8 cellular contexts compared by ENCODE assay signal in the genomic region with DNA sequence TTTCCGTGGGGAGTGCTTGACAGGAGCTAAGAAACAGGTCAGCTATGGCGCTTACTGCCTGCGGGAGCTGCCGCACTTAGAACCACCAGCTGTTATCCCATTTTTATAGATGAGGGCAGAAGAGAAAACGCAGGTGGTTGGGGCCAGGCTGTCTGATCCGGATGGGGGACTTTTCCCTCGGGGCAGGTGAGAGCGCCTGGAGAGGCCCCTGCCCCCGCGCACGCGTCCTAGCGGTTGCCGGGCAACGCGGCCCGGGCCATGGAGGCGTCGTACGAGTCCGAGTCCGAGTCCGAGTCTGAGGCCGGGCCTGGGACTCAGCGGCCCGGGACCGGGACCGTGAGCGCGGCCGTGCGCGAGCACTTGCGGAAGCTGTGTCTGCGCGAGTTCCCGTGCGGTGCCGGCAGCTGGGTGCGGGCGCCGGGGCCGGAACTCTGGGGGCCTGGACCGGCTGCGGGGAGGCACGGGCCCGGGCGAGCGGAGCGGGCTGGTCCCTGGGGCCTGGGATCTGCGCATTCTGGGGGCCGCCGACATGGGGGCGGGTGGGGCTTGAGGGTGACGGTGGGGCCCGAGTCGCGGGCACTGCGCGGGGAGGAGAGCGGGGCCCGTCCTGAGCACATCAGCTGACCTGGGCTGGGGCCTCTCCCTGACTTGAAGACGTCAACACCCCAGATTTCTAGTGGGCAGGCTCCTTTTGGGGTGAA. TPM values are rescaled to one million over a fixed set of nuclear protein-coding genes. Genes with fewer than 3 reads are reported as not detected.
DNase-seq lines count a peak whose midpoint lies in the region; ATAC-seq and TF ChIP-seq lines count a peak whose summit lies in the region.

A gene with protein sequence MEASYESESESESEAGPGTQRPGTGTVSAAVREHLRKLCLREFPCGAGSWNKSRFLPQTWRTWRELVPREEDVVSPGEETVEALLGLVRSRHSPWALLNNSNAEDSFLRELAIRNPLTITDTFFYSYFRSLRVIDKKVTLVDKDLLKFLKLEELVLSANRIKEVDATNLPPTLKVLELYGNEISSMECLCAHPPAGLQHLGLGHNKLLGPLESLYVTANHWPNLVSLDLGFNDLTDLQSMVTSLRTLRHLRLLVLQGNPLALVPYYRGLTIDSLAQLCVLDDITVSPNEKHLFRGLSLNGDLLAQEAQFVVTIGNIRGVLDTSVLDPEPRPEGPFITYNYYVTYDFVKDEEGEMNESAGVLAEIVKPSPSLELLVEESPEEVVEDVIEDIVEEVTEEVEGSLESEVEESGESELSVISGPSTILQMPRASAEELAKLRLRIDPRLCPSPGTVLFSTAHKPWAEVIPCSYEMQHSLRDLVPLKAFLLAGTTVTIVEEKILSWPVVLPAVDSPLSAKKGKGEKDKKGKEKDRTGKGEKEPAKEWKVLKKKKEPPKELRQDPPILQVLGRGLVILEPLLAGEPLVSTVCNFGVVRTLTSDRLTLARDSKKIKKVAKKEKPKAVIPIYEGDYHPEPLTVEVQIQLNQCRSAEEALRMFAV (plus strand): TSS at position 237 of the 701 bp plus-strand sequence. CDS start 22 bp downstream, at position 259.

- no peaks in the 10 kb centered on the region for H3K9me3 Mint-ChIP-seq in activated naive CD8-positive, alpha-beta T cell (ENCODE audit: low read depth)

- H3K4me3 Mint-ChIP-seq in activated naive CD8-positive, alpha-beta T cell, result peak within 1 kb of the TSS; percentile 82

- peak within 1 kb of the TSS; percentile 67 for H3K4me3 ChIP-seq in hepatocyte

- H3K36me3 ChIP-seq in hepatocyte (replicated peaks; ENCODE audit: insufficient read depth, low read depth), result no peaks in the 10 kb centered on the region

- peak within 1 kb of the TSS; percentile 87 for H3K4me2 ChIP-seq in hepatocyte

- H3K27ac ChIP-seq in hepatocyte, result peak within 1 kb of the TSS; percentile 25

- peaks cover 3% of the 10 kb centered on the region for H3K4me1 ChIP-seq in hepatocyte (ENCODE audit: insufficient read depth)

- H2AFZ ChIP-seq in hepatocyte, result peak within 1 kb of the TSS; percentile 67

- peaks cover 2% of the 10 kb centered on the region for H3K27me3 Mint-ChIP-seq in activated naive CD8-positive, alpha-beta T cell

- no peaks in the 10 kb centered on the region for H3K27me3 ChIP-seq in hepatocyte

- H4K20me1 ChIP-seq in hepatocyte (ENCODE audit: insufficient read depth, poor library complexity, severe bottlenecking), result no peaks in the 10 kb centered on the region

- no peak for ATAC-seq in HG03095 (IDR thresholded peaks at IDR 0.05; ENCODE audit: unreplicated experiment)

- no peaks in the 10 kb centered on the region for H3K36me3 Mint-ChIP-seq in activated naive CD8-positive, alpha-beta T cell

- H3K79me2 ChIP-seq in hepatocyte, result no peaks in the 10 kb centered on the region

- no peaks in the 10 kb centered on the region for H3K9me2 ChIP-seq in hepatocyte (replicated peaks; ENCODE audit: insufficient read depth)

- no peaks in the 10 kb centered on the region for H3K9me3 ChIP-seq in hepatocyte (ENCODE audit: low read depth)

- no peak within 1 kb of the TSS for H3K27ac Mint-ChIP-seq in activated naive CD8-positive, alpha-beta T cell

- WGBS in hepatocyte (ENCODE audit: low lambda C conversion rate, missing lambda C conversion rate), result 4% methylated on average over 43 of the region's 63 CpGs

- H3K4me1 Mint-ChIP-seq in activated naive CD8-positive, alpha-beta T cell (ENCODE audit: low read depth), result peaks cover 6% of the 10 kb centered on the region

- TF ChIP-seq CTCF in hepatocyte (IDR thresholded peaks at IDR 0.05; ENCODE audit: poor library complexity), result no peak

- peak; percentile 82 for DNase-seq in ELF-1 (ENCODE audit: low read depth, low spot score)
- DNase-seq in NCI-H524 treated with DMSO at 0.1 percent for 48 hours (lab: John Stamatoyannopoulos, UW), result peak; percentile 89
- peak; percentile 85 for DNase-seq in hepatocyte (ENCODE audit: low spot score)
- peak; percentile 80 for DNase-seq in retina
- no peak for DNase-seq in hippocampal formation (lab: John Stamatoyannopoulos, UW)
- DNase-seq in DMS79 treated with DMSO at 0.1 percent for 48 hours (lab: John Stamatoyannopoulos, UW), result no peak

RNA-seq across cellular contexts. Expression of the gene that starts here (rescaled TPM):
- 0.24 and 1.7 TPM in 2 replicates for total RNA-seq in hepatocyte
- polyA plus RNA-seq in hepatocyte, result 0.90 and 1.7 TPM in 2 replicates

Comparison
In these comparisons a context has a peak if more than half of its experiments do, and no peak if none do; other contexts are left out.
1. DNase-seq: peak in ELF-1 (single experiment), NCI-H524 treated with DMSO at 0.1 percent for 48 hours (single experiment), hepatocyte (single experiment) and retina (single experiment); none in hippocampal formation (0 of 2) and DMS79 treated with DMSO at 0.1 percent for 48 hours (single experiment).